ENCODE assay signal across 8 cellular contexts in the genomic region with DNA sequence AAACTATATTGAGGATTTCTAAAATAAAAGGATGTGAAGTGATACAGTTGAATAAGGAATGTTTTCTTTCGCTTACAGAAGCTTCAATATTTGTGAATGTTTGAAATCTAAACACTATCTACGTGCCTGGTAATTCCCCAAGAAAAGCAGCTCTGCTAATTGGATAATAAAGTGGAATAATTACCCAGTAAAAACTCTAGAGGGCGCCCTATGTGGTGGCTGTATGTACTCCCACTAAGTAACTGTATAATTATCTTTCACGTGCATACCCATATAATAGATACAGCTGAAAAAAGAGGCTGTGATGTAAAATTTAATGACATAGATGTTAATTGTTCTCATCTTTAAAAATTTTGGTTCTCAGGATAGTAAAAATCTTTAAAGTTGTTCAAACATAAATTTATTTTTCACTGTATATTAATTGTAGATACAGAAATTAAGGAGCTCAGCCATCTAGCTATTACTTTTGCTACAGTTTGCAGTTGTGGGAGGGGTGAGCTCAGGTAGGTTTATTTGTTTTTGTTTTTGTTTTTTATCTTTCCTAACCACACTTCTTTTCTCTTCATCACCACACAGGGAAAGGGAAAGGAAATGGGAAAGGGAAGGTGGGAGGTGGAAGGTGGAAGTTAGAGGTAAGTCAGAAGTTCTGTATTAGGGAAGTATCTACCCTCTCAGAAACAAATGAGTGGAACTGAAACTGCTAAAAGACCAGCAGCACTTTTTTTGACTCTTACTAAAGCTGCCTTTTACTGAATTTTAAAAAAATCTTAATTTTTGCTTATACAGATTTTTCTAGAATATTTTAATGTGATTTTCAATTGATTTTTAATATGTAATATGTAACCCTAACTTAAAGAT.
DNase-seq lines count a peak whose midpoint lies in the region; ATAC-seq, FAIRE-seq and TF ChIP-seq lines count a peak whose summit lies in the region.

No MANE protein-coding gene starts in this region.

- H3K4me1 ChIP-seq in breast epithelium, result no peaks in the 10 kb centered on the region

- H3K36me3 Mint-ChIP-seq in neural crest cell (ENCODE audit: low read depth), result peaks cover 3% of the 10 kb centered on the region
- H3K36me3 Mint-ChIP-seq in activated naive CD4-positive, alpha-beta T cell treated with anti-CD3 and anti-CD28 coated beads, Interleukin-2, amount 50 U/mL, for 72 hours, result no peaks in the 10 kb centered on the region

- H3K27me3 ChIP-seq in breast epithelium, result peaks cover 0 to 6% of the 10 kb centered on the region in 2 donors

- H3K27ac Mint-ChIP-seq in neural crest cell (ENCODE audit: unreplicated experiment), result no peak overlapping the region
- H3K27ac Mint-ChIP-seq in activated naive CD4-positive, alpha-beta T cell treated with anti-CD3 and anti-CD28 coated beads, Interleukin-2, amount 50 U/mL, for 72 hours, result no peak overlapping the region

- peak; percentile 39 for TF ChIP-seq CTCF in HFF-Myc (IDR thresholded peaks at IDR 0.05; ENCODE audit: low read depth, low read length, missing control alignments)
- peak in 2 of 3 donors; percentile 13 to 18 for TF ChIP-seq CTCF in breast epithelium (IDR thresholded peaks at IDR 0.05)
- TF ChIP-seq CTCF in neural crest cell (conservative IDR thresholded peaks at IDR 0.05), result peak; percentile 65

- H3K4me3 ChIP-seq in HFF-Myc (replicated peaks; ENCODE audit: low read depth, low read length) (no peak overlapping the region), breast epithelium (no peak overlapping the region)

- no peak for DNase-seq in GM12891 (ENCODE audit: insufficient read length, low spot score)
- no peak for DNase-seq in HFF-Myc (ENCODE audit: extremely low read depth, low read depth)
- DNase-seq in NCI-H2029 treated with DMSO at 0.1 percent for 48 hours (lab: John Stamatoyannopoulos, UW), result peak; percentile 12
- DNase-seq in breast epithelium (ENCODE audit: low spot score in 2 of 2), result no peak
- DNase-seq in neural crest cell (ENCODE audit: low read depth, low spot score), result no peak
- no peak for DNase-seq in activated naive CD4-positive, alpha-beta T cell treated with anti-CD3 and anti-CD28 coated beads, Interleukin-2, amount 50 U/mL, for 72 hours (ENCODE audit: low spot score in 2 of 2)

- no peaks in the 10 kb centered on the region for H3K4me1 Mint-ChIP-seq in neural crest cell

- intact Hi-C loops in breast epithelium (cut with DNase I; ENCODE audit: low total_unique reads), result no loop called here

- H3K9me3 ChIP-seq in breast epithelium, result no peaks in the 10 kb centered on the region

- no peak overlapping the region for H3K4me3 Mint-ChIP-seq in neural crest cell

- TF ChIP-seq POLR2A in GM12891 (IDR thresholded peaks at IDR 0.05; ENCODE audit: low read depth, low read length) (no peak), breast epithelium (IDR thresholded peaks at IDR 0.05) (no peak)

- FAIRE-seq in GM12891 (lab: Jason Lieb, UNC), result no peak

- no peaks in the 10 kb centered on the region for H3K9me3 Mint-ChIP-seq in neural crest cell
- no peaks in the 10 kb centered on the region for H3K9me3 Mint-ChIP-seq in activated naive CD4-positive, alpha-beta T cell treated with anti-CD3 and anti-CD28 coated beads, Interleukin-2, amount 50 U/mL, for 72 hours

- no peak overlapping the region for H3K27ac ChIP-seq in breast epithelium

- ATAC-seq in GM19455 (IDR thresholded peaks at IDR 0.05; ENCODE audit: unreplicated experiment) (no peak), HG03521 (IDR thresholded peaks at IDR 0.05; ENCODE audit: unreplicated experiment) (no peak)
- ATAC-seq in activated naive CD4-positive, alpha-beta T cell treated with anti-CD3 and anti-CD28 coated beads, Interleukin-2, amount 50 U/mL, for 72 hours, result no peak

- no peaks in the 10 kb centered on the region for H3K36me3 ChIP-seq in breast epithelium

- no peaks in the 10 kb centered on the region for H3K27me3 Mint-ChIP-seq in neural crest cell (ENCODE audit: low read depth)

TF ChIP-seq in GM12891, 5 proteins besides CTCF, POLR2A, EP300 and RAD21:
- no peak for TF ChIP-seq POLR2AphosphoS5 (IDR thresholded peaks at IDR 0.05; ENCODE audit: low read depth, low read length)
- no peak for TF ChIP-seq PAX5 (IDR thresholded peaks at IDR 0.05; ENCODE audit: insufficient read depth, low read length, severe bottlenecking)
- peak; percentile 68 for TF ChIP-seq SPI1 (IDR thresholded peaks at IDR 0.05; ENCODE audit: low read depth, low read length)
TF ChIP-seq in GM12891: peak in this region for 1.
